In the genomic region with DNA sequence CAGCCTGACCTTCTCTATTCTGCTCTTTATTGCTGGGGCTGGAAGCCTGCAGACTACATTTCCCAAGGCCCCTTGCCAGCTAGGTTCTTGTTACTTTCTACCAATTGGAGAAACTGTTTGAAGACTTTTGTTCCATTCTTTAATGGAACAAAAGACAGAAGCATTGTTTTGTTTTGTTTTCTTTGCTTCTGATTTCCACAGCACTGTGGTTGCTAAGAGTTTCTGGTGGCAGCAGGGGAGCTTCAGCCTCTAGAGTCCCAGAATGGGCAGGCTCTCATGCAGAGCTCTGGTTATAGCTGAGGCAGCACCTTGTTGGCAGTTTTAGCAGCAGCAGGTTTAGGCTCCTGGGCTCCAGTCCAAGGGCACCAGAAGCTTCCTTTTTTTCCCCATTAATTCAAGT, we compare ENCODE assay signal across 1 cellular context.
TF ChIP-seq lines count a peak whose summit lies in the region.

No MANE protein-coding gene starts in this region.

TF ChIP-seq in GM23338, 12 proteins besides CTCF, POLR2A, EP300 and RAD21 (continued from another document):
- TF ChIP-seq, protein P1, sequence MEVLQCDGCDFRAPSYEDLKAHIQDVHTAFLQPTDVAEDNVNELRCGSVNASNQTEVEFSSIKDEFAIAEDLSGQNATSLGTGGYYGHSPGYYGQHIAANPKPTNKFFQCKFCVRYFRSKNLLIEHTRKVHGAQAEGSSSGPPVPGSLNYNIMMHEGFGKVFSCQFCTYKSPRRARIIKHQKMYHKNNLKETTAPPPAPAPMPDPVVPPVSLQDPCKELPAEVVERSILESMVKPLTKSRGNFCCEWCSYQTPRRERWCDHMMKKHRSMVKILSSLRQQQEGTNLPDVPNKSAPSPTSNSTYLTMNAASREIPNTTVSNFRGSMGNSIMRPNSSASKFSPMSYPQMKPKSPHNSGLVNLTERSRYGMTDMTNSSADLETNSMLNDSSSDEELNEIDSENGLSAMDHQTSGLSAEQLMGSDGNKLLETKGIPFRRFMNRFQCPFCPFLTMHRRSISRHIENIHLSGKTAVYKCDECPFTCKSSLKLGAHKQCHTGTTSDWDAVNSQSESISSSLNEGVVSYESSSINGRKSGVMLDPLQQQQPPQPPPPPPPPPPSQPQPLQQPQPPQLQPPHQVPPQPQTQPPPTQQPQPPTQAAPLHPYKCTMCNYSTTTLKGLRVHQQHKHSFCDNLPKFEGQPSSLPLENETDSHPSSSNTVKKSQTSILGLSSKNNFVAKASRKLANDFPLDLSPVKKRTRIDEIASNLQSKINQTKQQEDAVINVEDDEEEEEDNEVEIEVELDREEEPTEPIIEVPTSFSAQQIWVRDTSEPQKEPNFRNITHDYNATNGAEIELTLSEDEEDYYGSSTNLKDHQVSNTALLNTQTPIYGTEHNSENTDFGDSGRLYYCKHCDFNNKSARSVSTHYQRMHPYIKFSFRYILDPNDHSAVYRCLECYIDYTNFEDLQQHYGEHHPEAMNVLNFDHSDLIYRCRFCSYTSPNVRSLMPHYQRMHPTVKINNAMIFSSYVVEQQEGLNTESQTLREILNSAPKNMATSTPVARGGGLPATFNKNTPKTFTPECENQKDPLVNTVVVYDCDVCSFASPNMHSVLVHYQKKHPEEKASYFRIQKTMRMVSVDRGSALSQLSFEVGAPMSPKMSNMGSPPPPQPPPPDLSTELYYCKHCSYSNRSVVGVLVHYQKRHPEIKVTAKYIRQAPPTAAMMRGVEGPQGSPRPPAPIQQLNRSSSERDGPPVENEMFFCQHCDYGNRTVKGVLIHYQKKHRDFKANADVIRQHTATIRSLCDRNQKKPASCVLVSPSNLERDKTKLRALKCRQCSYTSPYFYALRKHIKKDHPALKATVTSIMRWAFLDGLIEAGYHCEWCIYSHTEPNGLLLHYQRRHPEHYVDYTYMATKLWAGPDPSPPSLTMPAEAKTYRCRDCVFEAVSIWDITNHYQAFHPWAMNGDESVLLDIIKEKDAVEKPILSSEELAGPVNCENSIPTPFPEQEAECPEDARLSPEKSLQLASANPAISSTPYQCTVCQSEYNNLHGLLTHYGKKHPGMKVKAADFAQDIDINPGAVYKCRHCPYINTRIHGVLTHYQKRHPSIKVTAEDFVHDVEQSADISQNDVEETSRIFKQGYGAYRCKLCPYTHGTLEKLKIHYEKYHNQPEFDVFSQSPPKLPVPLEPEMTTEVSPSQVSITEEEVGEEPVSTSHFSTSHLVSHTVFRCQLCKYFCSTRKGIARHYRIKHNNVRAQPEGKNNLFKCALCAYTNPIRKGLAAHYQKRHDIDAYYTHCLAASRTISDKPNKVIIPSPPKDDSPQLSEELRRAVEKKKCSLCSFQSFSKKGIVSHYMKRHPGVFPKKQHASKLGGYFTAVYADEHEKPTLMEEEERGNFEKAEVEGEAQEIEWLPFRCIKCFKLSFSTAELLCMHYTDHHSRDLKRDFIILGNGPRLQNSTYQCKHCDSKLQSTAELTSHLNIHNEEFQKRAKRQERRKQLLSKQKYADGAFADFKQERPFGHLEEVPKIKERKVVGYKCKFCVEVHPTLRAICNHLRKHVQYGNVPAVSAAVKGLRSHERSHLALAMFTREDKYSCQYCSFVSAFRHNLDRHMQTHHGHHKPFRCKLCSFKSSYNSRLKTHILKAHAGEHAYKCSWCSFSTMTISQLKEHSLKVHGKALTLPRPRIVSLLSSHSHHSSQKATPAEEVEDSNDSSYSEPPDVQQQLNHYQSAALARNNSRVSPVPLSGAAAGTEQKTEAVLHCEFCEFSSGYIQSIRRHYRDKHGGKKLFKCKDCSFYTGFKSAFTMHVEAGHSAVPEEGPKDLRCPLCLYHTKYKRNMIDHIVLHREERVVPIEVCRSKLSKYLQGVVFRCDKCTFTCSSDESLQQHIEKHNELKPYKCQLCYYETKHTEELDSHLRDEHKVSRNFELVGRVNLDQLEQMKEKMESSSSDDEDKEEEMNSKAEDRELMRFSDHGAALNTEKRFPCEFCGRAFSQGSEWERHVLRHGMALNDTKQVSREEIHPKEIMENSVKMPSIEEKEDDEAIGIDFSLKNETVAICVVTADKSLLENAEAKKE (CRISPR knock-in tag; IDR thresholded peaks at IDR 0.05) = no peak
- TF ChIP-seq CREB1 (CRISPR knock-in tag; IDR thresholded peaks at IDR 0.05; ENCODE audit: low read depth) = no peak
- TF ChIP-seq, protein P2, sequence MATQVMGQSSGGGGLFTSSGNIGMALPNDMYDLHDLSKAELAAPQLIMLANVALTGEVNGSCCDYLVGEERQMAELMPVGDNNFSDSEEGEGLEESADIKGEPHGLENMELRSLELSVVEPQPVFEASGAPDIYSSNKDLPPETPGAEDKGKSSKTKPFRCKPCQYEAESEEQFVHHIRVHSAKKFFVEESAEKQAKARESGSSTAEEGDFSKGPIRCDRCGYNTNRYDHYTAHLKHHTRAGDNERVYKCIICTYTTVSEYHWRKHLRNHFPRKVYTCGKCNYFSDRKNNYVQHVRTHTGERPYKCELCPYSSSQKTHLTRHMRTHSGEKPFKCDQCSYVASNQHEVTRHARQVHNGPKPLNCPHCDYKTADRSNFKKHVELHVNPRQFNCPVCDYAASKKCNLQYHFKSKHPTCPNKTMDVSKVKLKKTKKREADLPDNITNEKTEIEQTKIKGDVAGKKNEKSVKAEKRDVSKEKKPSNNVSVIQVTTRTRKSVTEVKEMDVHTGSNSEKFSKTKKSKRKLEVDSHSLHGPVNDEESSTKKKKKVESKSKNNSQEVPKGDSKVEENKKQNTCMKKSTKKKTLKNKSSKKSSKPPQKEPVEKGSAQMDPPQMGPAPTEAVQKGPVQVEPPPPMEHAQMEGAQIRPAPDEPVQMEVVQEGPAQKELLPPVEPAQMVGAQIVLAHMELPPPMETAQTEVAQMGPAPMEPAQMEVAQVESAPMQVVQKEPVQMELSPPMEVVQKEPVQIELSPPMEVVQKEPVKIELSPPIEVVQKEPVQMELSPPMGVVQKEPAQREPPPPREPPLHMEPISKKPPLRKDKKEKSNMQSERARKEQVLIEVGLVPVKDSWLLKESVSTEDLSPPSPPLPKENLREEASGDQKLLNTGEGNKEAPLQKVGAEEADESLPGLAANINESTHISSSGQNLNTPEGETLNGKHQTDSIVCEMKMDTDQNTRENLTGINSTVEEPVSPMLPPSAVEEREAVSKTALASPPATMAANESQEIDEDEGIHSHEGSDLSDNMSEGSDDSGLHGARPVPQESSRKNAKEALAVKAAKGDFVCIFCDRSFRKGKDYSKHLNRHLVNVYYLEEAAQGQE (IDR thresholded peaks at IDR 0.05; ENCODE audit: unreplicated experiment) = no peak
- no peak for TF ChIP-seq ZNF114 (CRISPR knock-in tag; IDR thresholded peaks at IDR 0.05)
TF ChIP-seq in GM23338: peak in this region for 0.
